Comparison of ENCODE assay signal across 1 cellular context in the genomic region with DNA sequence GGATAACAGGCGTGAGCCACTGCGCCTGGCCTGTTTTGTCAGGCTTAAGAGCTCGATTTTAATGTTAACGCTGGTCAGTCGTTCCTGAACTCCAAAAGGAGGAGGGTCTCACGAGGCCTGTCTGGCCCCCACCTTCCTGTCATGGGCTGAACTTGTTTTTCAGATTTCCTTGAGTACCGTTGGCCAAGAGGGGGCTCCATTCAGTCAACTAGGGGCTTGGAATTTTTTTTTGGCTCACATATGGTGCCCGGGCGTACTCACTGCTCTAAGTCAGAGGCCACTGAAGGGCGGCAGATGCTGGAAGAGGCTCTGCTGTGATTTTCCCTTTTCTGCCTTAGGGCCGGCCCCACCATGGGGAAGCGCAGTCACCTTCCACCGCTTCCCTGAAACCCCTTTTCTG.
TF ChIP-seq lines count a peak whose summit lies in the region.

No MANE protein-coding gene starts in this region.

TF ChIP-seq in H1, 55 proteins besides CTCF, POLR2A, EP300 and RAD21:
- TF ChIP-seq SIRT6 (IDR thresholded peaks at IDR 0.05; ENCODE audit: low read length), result no peak
- TF ChIP-seq HDAC6 (IDR thresholded peaks at IDR 0.05; ENCODE audit: low read depth, low read length), result no peak
- TF ChIP-seq MAX (IDR thresholded peaks at IDR 0.05), result no peak
- no peak for TF ChIP-seq RFX5 (IDR thresholded peaks at IDR 0.05; ENCODE audit: borderline replicate concordance, low read depth, low read length)
- TF ChIP-seq FOSL1 (IDR thresholded peaks at IDR 0.05; ENCODE audit: insufficient read depth, low read depth, low read length), result no peak
- TF ChIP-seq EGR1 (IDR thresholded peaks at IDR 0.05; ENCODE audit: borderline replicate concordance, low read depth, low read length), result no peak
- TF ChIP-seq JUND (IDR thresholded peaks at IDR 0.05; ENCODE audit: low read length), result no peak
- no peak for TF ChIP-seq SIX5 (IDR thresholded peaks at IDR 0.05; ENCODE audit: low read depth, low read length)
- no peak for TF ChIP-seq CTBP2 (IDR thresholded peaks at IDR 0.05; ENCODE audit: borderline replicate concordance, insufficient read depth, insufficient read length, low read length)
- TF ChIP-seq JUN (IDR thresholded peaks at IDR 0.05; ENCODE audit: low read depth, low read length), result no peak
- no peak for TF ChIP-seq CBX8 (IDR thresholded peaks at IDR 0.05; ENCODE audit: borderline replicate concordance, low read depth, low read length)
- TF ChIP-seq SIN3A (conservative IDR thresholded peaks at IDR 0.05 in 1 of 2, IDR thresholded peaks at IDR 0.05 in 1 of 2; ENCODE audit: low read depth in 1 of 2, low read length in 2 of 2), result no peak
- no peak for TF ChIP-seq SP2 (IDR thresholded peaks at IDR 0.05; ENCODE audit: low read length)
- no peak for TF ChIP-seq SP4 (IDR thresholded peaks at IDR 0.05; ENCODE audit: low read length)
- no peak for TF ChIP-seq TAF7 (optimal IDR thresholded peaks at IDR 0.05; ENCODE audit: borderline replicate concordance, low read depth, low read length)
- no peak for TF ChIP-seq NANOG (IDR thresholded peaks at IDR 0.05; ENCODE audit: insufficient read depth, low read depth, low read length, poor library complexity, severe bottlenecking)
- no peak for TF ChIP-seq KDM5A (IDR thresholded peaks at IDR 0.05; ENCODE audit: low read length)
- TF ChIP-seq SUZ12 (IDR thresholded peaks at IDR 0.05; ENCODE audit: low read length), result no peak
- no peak for TF ChIP-seq CBX5 (IDR thresholded peaks at IDR 0.05; ENCODE audit: low read depth, low read length)
